ENCODE assay signal across 25 cellular contexts in genomic region chr17:76307299-76307965, GRCh38.
"Had no signal": no experiment of that assay in that cellular context is flagged by ENCODE, and none has a peak within 500 bp of the region (broad histone marks: within the 10 kb centered on the region; RNA-seq: fewer than 3 reads in every experiment).

No MANE protein-coding gene starts in this region.

- H3K9me3 Mint-ChIP-seq: activated CD4-positive, alpha-beta T cell treated with anti-CD3 and anti-CD28 coated beads, Interleukin-2, amount 10 ng/mL, durations not matched to agents 7 days and 5 days; activated naive CD4-positive, alpha-beta T cell treated with anti-CD3 and anti-CD28 coated beads, Interleukin-2, amount 50 U/mL, for 72 hours; central memory CD8-positive, alpha-beta T cell; memory B cell; nephron; stimulated activated naive B cell treated with anti-CD40 and anti-IgM and Interleukin-4, amounts not matched to agents 10 μg/mL and 1 μg/mL and 100 μg/mL, for 72 hours had no signal

- H3K4me3 ChIP-seq: ascending aorta, breast epithelium, colonic mucosa, gastroesophageal sphincter, heart left ventricle, right lobe of liver, smooth muscle cell, upper lobe of left lung had no signal

- FAIRE-seq: islet of Langerhans, TTC549 had no signal

- H3K36me3 ChIP-seq: colonic mucosa had no signal

- H3K27me3 Mint-ChIP-seq: activated CD4-positive, alpha-beta T cell treated with anti-CD3 and anti-CD28 coated beads, Interleukin-2, amount 10 ng/mL, durations not matched to agents 7 days and 5 days; central memory CD8-positive, alpha-beta T cell; memory B cell; stimulated activated naive B cell treated with anti-CD40 and anti-IgM and Interleukin-4, amounts not matched to agents 10 μg/mL and 1 μg/mL and 100 μg/mL, for 72 hours had no signal

- H3K36me3 Mint-ChIP-seq: activated naive CD4-positive, alpha-beta T cell treated with anti-CD3 and anti-CD28 coated beads, Interleukin-2, amount 50 U/mL, for 72 hours had no signal

- H3K4me1 Mint-ChIP-seq: central memory CD8-positive, alpha-beta T cell; memory B cell; nephron had no signal

- H3K27ac ChIP-seq: ascending aorta, breast epithelium, colonic mucosa, gastroesophageal sphincter, heart left ventricle, neutrophil, parathyroid adenoma, right lobe of liver, upper lobe of left lung, WERI-Rb-1 had no signal

- H3K27ac Mint-ChIP-seq: activated CD4-positive, alpha-beta T cell treated with anti-CD3 and anti-CD28 coated beads, Interleukin-2, amount 10 ng/mL, durations not matched to agents 7 days and 5 days; activated CD8-positive, alpha-beta T cell treated with anti-CD3 and anti-CD28 coated beads, Interleukin-2, amount 10 ng/mL, durations not matched to agents 7 days and 5 days; memory B cell; nephron had no signal

- DNase-seq: activated CD4-positive, alpha-beta T cell treated with anti-CD3 and anti-CD28 coated beads, Interleukin-2, amount 10 ng/mL, durations not matched to agents 7 days and 5 days; activated CD4-positive, CD25-positive, alpha-beta regulatory T cell treated with anti-CD3 and anti-CD28 coated beads, Interleukin-2, amount 50 U/mL, for 72 hours; activated CD8-positive, alpha-beta T cell treated with anti-CD3 and anti-CD28 coated beads, Interleukin-2, amount 10 ng/mL, durations not matched to agents 7 days and 5 days; activated T-cell treated with anti-CD3 and anti-CD28 coated beads, Interleukin-2, amount 50 U/mL, for 1 hour; colonic mucosa; heart left ventricle; right lobe of liver; stimulated activated CD4-positive, alpha-beta T cell treated with anti-CD3 and anti-CD28 coated beads, Interleukin-2, amount 100 ng/mL, for 48 hours; stimulated activated CD8-positive, alpha-beta memory T cell treated with anti-CD3 and anti-CD28 coated beads, Interleukin-4, amount 100 ng/mL, for 48 hours; stimulated activated naive B cell treated with anti-CD40 and anti-IgM and Interleukin-4, amounts not matched to agents 10 μg/mL and 1 μg/mL and 100 μg/mL, for 72 hours; T-helper 1 cell; WERI-Rb-1 had no signal

- H3K9me3 ChIP-seq: ascending aorta, breast epithelium, colonic mucosa, gastroesophageal sphincter, heart left ventricle, neutrophil, right lobe of liver, upper lobe of left lung had no signal

- H2AFZ ChIP-seq: parathyroid adenoma had no signal

- H3K4me2 ChIP-seq: smooth muscle cell had no signal

- H3K9ac ChIP-seq: parathyroid adenoma had no signal

- H3K4me3 Mint-ChIP-seq: activated CD4-positive, alpha-beta T cell treated with anti-CD3 and anti-CD28 coated beads, Interleukin-2, amount 10 ng/mL, durations not matched to agents 7 days and 5 days; activated CD8-positive, alpha-beta T cell treated with anti-CD3 and anti-CD28 coated beads, Interleukin-2, amount 10 ng/mL, durations not matched to agents 7 days and 5 days; central memory CD8-positive, alpha-beta T cell; memory B cell; nephron; stimulated activated naive B cell treated with anti-CD40 and anti-IgM and Interleukin-4, amounts not matched to agents 10 μg/mL and 1 μg/mL and 100 μg/mL, for 72 hours had no signal

- ATAC-seq: activated CD8-positive, alpha-beta T cell treated with anti-CD3 and anti-CD28 coated beads, Interleukin-2, amount 10 ng/mL, durations not matched to agents 7 days and 5 days; activated naive CD4-positive, alpha-beta T cell treated with anti-CD3 and anti-CD28 coated beads, Interleukin-2, amount 50 U/mL, for 72 hours; gastroesophageal sphincter; stimulated activated naive B cell treated with anti-CD40 and anti-IgM and Interleukin-4, amounts not matched to agents 10 μg/mL and 1 μg/mL and 100 μg/mL, for 72 hours had no signal

- H3K79me2 ChIP-seq: parathyroid adenoma had no signal

- H3K27me3 ChIP-seq: ascending aorta, breast epithelium, colonic mucosa, gastroesophageal sphincter, heart left ventricle, neutrophil, right lobe of liver, upper lobe of left lung had no signal

- H3K4me1 ChIP-seq: ascending aorta, breast epithelium, colonic mucosa, gastroesophageal sphincter, parathyroid adenoma, right lobe of liver had no signal
